In genomic region chrX:108270739-108271396, GRCh38 we compare ENCODE assay signal across 1 cellular context.
TF ChIP-seq lines count a peak whose summit lies in the region.

No MANE protein-coding gene starts in this region.

TF ChIP-seq in GM12878, 131 proteins besides CTCF, POLR2A, EP300 and RAD21 (continued from another document):
- TF ChIP-seq REST (IDR thresholded peaks at IDR 0.05; ENCODE audit: low read depth, low read length) (no peak), ZBTB4 (CRISPR knock-in tag; IDR thresholded peaks at IDR 0.05) (no peak), SMARCA5 (IDR thresholded peaks at IDR 0.05) (no peak), ZSCAN29 (IDR thresholded peaks at IDR 0.05) (no peak), FOXM1 (IDR thresholded peaks at IDR 0.05; ENCODE audit: low read depth, low read length) (no peak), ASH2L (IDR thresholded peaks at IDR 0.05; ENCODE audit: borderline replicate concordance, low read depth) (no peak), NFIC (IDR thresholded peaks at IDR 0.05; ENCODE audit: low read depth, low read length) (no peak), SRF (IDR thresholded peaks at IDR 0.05; ENCODE audit: low read depth in 2 of 2, low read length in 2 of 2) (no peak)
- TF ChIP-seq, protein P1, sequence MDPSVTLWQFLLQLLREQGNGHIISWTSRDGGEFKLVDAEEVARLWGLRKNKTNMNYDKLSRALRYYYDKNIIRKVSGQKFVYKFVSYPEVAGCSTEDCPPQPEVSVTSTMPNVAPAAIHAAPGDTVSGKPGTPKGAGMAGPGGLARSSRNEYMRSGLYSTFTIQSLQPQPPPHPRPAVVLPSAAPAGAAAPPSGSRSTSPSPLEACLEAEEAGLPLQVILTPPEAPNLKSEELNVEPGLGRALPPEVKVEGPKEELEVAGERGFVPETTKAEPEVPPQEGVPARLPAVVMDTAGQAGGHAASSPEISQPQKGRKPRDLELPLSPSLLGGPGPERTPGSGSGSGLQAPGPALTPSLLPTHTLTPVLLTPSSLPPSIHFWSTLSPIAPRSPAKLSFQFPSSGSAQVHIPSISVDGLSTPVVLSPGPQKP (IDR thresholded peaks at IDR 0.05; ENCODE audit: low read depth, low read length) = no peak
- TF ChIP-seq, protein P2, sequence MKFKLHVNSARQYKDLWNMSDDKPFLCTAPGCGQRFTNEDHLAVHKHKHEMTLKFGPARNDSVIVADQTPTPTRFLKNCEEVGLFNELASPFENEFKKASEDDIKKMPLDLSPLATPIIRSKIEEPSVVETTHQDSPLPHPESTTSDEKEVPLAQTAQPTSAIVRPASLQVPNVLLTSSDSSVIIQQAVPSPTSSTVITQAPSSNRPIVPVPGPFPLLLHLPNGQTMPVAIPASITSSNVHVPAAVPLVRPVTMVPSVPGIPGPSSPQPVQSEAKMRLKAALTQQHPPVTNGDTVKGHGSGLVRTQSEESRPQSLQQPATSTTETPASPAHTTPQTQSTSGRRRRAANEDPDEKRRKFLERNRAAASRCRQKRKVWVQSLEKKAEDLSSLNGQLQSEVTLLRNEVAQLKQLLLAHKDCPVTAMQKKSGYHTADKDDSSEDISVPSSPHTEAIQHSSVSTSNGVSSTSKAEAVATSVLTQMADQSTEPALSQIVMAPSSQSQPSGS (IDR thresholded peaks at IDR 0.05; ENCODE audit: low read length) = no peak
- TF ChIP-seq, protein P3, sequence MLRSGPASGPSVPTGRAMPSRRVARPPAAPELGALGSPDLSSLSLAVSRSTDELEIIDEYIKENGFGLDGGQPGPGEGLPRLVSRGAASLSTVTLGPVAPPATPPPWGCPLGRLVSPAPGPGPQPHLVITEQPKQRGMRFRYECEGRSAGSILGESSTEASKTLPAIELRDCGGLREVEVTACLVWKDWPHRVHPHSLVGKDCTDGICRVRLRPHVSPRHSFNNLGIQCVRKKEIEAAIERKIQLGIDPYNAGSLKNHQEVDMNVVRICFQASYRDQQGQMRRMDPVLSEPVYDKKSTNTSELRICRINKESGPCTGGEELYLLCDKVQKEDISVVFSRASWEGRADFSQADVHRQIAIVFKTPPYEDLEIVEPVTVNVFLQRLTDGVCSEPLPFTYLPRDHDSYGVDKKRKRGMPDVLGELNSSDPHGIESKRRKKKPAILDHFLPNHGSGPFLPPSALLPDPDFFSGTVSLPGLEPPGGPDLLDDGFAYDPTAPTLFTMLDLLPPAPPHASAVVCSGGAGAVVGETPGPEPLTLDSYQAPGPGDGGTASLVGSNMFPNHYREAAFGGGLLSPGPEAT (IDR thresholded peaks at IDR 0.05; ENCODE audit: low read depth) = no peak
